Comparison of ENCODE assay signal across 18 cellular contexts in the genomic region with DNA sequence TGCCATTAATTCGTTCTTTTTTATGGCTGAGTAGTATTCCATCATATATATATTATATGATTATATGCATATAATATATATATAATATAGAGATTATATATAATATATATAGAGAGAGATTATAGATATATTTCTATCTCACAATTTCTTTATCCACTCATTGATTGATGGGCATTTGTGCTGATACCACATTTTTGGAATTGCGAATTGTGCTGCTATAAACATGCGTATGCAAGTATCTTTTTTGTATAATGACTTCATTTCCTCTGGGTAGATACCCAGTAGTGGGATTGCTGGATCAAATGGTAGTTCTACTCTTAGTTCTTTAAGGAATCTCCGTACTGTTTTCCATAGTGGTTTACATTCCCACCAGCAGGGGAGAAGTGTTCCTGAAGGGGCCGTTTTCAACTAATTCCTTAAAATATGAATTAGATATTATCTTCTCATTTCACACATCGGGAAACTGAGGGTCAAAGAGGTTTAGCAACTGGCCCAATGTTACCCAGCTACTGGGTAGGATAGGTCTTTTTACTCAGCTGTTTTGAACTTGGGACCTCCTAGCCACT.
"Had no signal": no experiment of that assay in that cellular context is flagged by ENCODE, and none has a peak within 500 bp of the region (broad histone marks: within the 10 kb centered on the region; RNA-seq: fewer than 3 reads in every experiment).

No MANE protein-coding gene starts in this region.

- ATAC-seq: activated CD8-positive, alpha-beta memory T cell treated with anti-CD3 and anti-CD28 coated beads, Interleukin-2, amount 10 ng/mL, durations not matched to agents 7 days and 5 days; left colon had no signal

- H3K4me3 ChIP-seq: colonic mucosa, esophagus muscularis mucosa, lung, thyroid gland had no signal

- H3K4me1 Mint-ChIP-seq: brain, nephron had no signal

- H3K27ac Mint-ChIP-seq: activated naive CD8-positive, alpha-beta T cell; brain had no signal

- H3K27me3 Mint-ChIP-seq: activated CD8-positive, alpha-beta memory T cell treated with anti-CD3 and anti-CD28 coated beads, Interleukin-2, amount 10 ng/mL, durations not matched to agents 7 days and 5 days; activated naive CD8-positive, alpha-beta T cell had no signal

- DNase-seq: activated CD4-positive, alpha-beta T cell treated with anti-CD3 and anti-CD28 coated beads, Interleukin-2, amount 50 U/mL, for 48 hours; activated CD8-positive, alpha-beta memory T cell treated with anti-CD3 and anti-CD28 coated beads, Interleukin-2, amount 10 ng/mL, durations not matched to agents 7 days and 5 days; amygdala; central memory CD4-positive, alpha-beta T cell; colonic mucosa; hippocampal formation; left colon; nucleus accumbens; posterior cingulate gyrus; retina; stimulated activated CD4-positive, alpha-beta T cell treated with anti-CD3 and anti-CD28 coated beads, Interleukin-2, amount 100 ng/mL, for 24 hours; stimulated activated naive CD4-positive, alpha-beta T cell treated with Interleukin-2 at 50 U/mL for 16 hours; thyroid gland had no signal

- H3K4me3 Mint-ChIP-seq: activated CD8-positive, alpha-beta memory T cell treated with anti-CD3 and anti-CD28 coated beads, Interleukin-2, amount 10 ng/mL, durations not matched to agents 7 days and 5 days; activated naive CD8-positive, alpha-beta T cell; brain; nephron had no signal
